In the genomic region with DNA sequence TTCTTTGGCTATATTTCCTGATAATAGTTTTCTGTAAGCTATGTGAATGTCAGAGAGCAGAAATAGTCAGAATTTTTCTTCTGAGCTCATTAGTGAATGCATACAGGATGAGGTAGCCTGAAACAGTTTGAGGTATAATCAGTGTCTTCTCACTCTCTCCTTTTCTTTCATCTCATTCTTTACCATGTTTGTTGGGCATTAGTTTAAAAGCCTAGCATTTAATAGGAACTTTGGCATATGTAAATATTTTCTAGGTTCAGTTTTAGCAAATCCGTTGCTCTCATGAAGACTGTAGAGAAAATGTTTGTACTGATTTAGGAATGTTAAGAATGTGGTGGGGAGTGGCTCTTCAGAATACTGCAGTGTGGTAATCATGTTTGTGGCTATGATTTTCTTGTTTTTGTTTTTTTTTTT, we compare ENCODE assay signal across 2 cellular contexts.
A peak's percentile ranks its signal among the peaks of the same experiment; 100 is the strongest.
TF ChIP-seq lines count a peak whose summit lies in the region.

No MANE protein-coding gene starts in this region.

TF ChIP-seq in IMR-90, 13 proteins besides CTCF, POLR2A, EP300 and RAD21 (continued from another document):
- TF ChIP-seq CHD1 (IDR thresholded peaks at IDR 0.05; ENCODE audit: low read depth, low read length), result no peak
- TF ChIP-seq, protein P1, sequence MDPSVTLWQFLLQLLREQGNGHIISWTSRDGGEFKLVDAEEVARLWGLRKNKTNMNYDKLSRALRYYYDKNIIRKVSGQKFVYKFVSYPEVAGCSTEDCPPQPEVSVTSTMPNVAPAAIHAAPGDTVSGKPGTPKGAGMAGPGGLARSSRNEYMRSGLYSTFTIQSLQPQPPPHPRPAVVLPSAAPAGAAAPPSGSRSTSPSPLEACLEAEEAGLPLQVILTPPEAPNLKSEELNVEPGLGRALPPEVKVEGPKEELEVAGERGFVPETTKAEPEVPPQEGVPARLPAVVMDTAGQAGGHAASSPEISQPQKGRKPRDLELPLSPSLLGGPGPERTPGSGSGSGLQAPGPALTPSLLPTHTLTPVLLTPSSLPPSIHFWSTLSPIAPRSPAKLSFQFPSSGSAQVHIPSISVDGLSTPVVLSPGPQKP (IDR thresholded peaks at IDR 0.05; ENCODE audit: borderline replicate concordance, low read depth, low read length), result no peak
- TF ChIP-seq MAZ (IDR thresholded peaks at IDR 0.05; ENCODE audit: borderline replicate concordance, low read depth, low read length), result no peak
- no peak for TF ChIP-seq BHLHE40 (IDR thresholded peaks at IDR 0.05; ENCODE audit: low read depth, low read length)
- no peak for TF ChIP-seq RFX5 (IDR thresholded peaks at IDR 0.05; ENCODE audit: low read depth, low read length)
- no peak for TF ChIP-seq NFE2L2 (IDR thresholded peaks at IDR 0.05; ENCODE audit: low read depth, low read length)
- TF ChIP-seq MXI1 (IDR thresholded peaks at IDR 0.05; ENCODE audit: borderline replicate concordance, low read depth, low read length), result no peak
- no peak for TF ChIP-seq CEBPB (IDR thresholded peaks at IDR 0.05; ENCODE audit: low read depth, low read length)
- TF ChIP-seq, protein P2, sequence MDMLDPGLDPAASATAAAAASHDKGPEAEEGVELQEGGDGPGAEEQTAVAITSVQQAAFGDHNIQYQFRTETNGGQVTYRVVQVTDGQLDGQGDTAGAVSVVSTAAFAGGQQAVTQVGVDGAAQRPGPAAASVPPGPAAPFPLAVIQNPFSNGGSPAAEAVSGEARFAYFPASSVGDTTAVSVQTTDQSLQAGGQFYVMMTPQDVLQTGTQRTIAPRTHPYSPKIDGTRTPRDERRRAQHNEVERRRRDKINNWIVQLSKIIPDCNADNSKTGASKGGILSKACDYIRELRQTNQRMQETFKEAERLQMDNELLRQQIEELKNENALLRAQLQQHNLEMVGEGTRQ (IDR thresholded peaks at IDR 0.05; ENCODE audit: low read depth, low read length), result no peak
- no peak for TF ChIP-seq FOS (IDR thresholded peaks at IDR 0.05; ENCODE audit: low read depth, low read length)
- no peak for TF ChIP-seq MAFK (IDR thresholded peaks at IDR 0.05; ENCODE audit: low read depth, low read length)
- TF ChIP-seq SMC3 (IDR thresholded peaks at IDR 0.05; ENCODE audit: low read depth, low read length), result no peak

TF ChIP-seq in HepG2, 621 proteins besides CTCF, POLR2A, EP300 and RAD21:
- TF ChIP-seq TEAD3 (CRISPR knock-in tag; optimal IDR thresholded peaks at IDR 0.05; ENCODE audit: borderline replicate concordance) (peak; percentile 33), SOX5 (CRISPR knock-in tag; IDR thresholded peaks at IDR 0.05; ENCODE audit: borderline replicate concordance) (peak; percentile 59; the same call in 1 of the 2 replicates), ZNF737 (CRISPR knock-in tag; IDR thresholded peaks at IDR 0.05; ENCODE audit: borderline replicate concordance) (no peak), GFI1 (CRISPR knock-in tag; IDR thresholded peaks at IDR 0.05; ENCODE audit: borderline replicate concordance) (peak; percentile 93), ZNF326 (CRISPR knock-in tag; IDR thresholded peaks at IDR 0.05; ENCODE audit: borderline replicate concordance) (no peak), SOX6 (IDR thresholded peaks at IDR 0.05) (no peak), SOX6 (CRISPR knock-in tag; IDR thresholded peaks at IDR 0.05) (peak; percentile 25; the same call in 1 of the 2 replicates), EHMT2 (IDR thresholded peaks at IDR 0.05; ENCODE audit: borderline replicate concordance, low read depth, low read length) (no peak), CCDC6 (CRISPR knock-in tag; IDR thresholded peaks at IDR 0.05) (no peak)
- TF ChIP-seq, protein P3, sequence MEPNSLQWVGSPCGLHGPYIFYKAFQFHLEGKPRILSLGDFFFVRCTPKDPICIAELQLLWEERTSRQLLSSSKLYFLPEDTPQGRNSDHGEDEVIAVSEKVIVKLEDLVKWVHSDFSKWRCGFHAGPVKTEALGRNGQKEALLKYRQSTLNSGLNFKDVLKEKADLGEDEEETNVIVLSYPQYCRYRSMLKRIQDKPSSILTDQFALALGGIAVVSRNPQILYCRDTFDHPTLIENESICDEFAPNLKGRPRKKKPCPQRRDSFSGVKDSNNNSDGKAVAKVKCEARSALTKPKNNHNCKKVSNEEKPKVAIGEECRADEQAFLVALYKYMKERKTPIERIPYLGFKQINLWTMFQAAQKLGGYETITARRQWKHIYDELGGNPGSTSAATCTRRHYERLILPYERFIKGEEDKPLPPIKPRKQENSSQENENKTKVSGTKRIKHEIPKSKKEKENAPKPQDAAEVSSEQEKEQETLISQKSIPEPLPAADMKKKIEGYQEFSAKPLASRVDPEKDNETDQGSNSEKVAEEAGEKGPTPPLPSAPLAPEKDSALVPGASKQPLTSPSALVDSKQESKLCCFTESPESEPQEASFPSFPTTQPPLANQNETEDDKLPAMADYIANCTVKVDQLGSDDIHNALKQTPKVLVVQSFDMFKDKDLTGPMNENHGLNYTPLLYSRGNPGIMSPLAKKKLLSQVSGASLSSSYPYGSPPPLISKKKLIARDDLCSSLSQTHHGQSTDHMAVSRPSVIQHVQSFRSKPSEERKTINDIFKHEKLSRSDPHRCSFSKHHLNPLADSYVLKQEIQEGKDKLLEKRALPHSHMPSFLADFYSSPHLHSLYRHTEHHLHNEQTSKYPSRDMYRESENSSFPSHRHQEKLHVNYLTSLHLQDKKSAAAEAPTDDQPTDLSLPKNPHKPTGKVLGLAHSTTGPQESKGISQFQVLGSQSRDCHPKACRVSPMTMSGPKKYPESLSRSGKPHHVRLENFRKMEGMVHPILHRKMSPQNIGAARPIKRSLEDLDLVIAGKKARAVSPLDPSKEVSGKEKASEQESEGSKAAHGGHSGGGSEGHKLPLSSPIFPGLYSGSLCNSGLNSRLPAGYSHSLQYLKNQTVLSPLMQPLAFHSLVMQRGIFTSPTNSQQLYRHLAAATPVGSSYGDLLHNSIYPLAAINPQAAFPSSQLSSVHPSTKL (CRISPR knock-in tag; IDR thresholded peaks at IDR 0.05), result peak; percentile 11; the same call in 1 of the 2 replicates
- TF ChIP-seq, protein P4, sequence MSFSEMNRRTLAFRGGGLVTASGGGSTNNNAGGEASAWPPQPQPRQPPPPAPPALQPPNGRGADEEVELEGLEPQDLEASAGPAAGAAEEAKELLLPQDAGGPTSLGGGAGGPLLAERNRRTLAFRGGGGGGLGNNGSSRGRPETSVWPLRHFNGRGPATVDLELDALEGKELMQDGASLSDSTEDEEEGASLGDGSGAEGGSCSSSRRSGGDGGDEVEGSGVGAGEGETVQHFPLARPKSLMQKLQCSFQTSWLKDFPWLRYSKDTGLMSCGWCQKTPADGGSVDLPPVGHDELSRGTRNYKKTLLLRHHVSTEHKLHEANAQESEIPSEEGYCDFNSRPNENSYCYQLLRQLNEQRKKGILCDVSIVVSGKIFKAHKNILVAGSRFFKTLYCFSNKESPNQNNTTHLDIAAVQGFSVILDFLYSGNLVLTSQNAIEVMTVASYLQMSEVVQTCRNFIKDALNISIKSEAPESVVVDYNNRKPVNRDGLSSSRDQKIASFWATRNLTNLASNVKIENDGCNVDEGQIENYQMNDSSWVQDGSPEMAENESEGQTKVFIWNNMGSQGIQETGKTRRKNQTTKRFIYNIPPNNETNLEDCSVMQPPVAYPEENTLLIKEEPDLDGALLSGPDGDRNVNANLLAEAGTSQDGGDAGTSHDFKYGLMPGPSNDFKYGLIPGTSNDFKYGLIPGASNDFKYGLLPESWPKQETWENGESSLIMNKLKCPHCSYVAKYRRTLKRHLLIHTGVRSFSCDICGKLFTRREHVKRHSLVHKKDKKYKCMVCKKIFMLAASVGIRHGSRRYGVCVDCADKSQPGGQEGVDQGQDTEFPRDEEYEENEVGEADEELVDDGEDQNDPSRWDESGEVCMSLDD (CRISPR knock-in tag; IDR thresholded peaks at IDR 0.05; ENCODE audit: borderline replicate concordance), result no peak
- TF ChIP-seq, protein P5, sequence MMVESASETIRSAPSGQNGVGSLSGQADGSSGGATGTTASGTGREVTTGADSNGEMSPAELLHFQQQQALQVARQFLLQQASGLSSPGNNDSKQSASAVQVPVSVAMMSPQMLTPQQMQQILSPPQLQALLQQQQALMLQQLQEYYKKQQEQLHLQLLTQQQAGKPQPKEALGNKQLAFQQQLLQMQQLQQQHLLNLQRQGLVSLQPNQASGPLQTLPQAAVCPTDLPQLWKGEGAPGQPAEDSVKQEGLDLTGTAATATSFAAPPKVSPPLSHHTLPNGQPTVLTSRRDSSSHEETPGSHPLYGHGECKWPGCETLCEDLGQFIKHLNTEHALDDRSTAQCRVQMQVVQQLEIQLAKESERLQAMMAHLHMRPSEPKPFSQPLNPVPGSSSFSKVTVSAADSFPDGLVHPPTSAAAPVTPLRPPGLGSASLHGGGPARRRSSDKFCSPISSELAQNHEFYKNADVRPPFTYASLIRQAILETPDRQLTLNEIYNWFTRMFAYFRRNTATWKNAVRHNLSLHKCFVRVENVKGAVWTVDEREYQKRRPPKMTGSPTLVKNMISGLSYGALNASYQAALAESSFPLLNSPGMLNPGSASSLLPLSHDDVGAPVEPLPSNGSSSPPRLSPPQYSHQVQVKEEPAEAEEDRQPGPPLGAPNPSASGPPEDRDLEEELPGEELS (CRISPR knock-in tag; IDR thresholded peaks at IDR 0.05), result peak; percentile 58
- TF ChIP-seq, protein P6, sequence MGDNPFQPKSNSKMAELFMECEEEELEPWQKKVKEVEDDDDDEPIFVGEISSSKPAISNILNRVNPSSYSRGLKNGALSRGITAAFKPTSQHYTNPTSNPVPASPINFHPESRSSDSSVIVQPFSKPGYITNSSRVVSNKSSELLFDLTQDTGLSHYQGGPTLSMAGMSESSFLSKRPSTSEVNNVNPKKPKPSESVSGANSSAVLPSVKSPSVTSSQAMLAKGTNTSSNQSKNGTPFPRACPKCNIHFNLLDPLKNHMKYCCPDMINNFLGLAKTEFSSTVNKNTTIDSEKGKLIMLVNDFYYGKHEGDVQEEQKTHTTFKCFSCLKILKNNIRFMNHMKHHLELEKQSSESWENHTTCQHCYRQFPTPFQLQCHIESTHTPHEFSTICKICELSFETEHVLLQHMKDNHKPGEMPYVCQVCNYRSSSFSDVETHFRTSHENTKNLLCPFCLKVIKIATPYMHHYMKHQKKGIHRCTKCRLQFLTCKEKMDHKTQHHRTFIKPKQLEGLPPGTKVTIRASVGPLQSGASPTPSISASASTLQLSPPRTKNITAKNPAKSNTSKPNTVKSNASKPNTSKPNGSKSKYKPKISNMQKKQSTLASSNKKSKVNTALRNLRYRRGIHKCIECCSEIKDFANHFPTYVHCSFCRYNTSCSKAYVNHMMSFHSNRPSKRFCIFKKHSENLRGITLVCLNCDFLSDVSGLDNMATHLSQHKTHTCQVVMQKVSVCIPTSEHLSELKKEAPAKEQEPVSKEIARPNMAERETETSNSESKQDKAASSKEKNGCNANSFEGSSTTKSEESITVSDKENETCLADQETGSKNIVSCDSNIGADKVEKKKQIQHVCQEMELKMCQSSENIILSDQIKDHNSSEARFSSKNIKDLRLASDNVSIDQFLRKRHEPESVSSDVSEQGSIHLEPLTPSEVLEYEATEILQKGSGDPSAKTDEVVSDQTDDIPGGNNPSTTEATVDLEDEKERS (CRISPR knock-in tag; IDR thresholded peaks at IDR 0.05), result no peak
- TF ChIP-seq, protein P7, sequence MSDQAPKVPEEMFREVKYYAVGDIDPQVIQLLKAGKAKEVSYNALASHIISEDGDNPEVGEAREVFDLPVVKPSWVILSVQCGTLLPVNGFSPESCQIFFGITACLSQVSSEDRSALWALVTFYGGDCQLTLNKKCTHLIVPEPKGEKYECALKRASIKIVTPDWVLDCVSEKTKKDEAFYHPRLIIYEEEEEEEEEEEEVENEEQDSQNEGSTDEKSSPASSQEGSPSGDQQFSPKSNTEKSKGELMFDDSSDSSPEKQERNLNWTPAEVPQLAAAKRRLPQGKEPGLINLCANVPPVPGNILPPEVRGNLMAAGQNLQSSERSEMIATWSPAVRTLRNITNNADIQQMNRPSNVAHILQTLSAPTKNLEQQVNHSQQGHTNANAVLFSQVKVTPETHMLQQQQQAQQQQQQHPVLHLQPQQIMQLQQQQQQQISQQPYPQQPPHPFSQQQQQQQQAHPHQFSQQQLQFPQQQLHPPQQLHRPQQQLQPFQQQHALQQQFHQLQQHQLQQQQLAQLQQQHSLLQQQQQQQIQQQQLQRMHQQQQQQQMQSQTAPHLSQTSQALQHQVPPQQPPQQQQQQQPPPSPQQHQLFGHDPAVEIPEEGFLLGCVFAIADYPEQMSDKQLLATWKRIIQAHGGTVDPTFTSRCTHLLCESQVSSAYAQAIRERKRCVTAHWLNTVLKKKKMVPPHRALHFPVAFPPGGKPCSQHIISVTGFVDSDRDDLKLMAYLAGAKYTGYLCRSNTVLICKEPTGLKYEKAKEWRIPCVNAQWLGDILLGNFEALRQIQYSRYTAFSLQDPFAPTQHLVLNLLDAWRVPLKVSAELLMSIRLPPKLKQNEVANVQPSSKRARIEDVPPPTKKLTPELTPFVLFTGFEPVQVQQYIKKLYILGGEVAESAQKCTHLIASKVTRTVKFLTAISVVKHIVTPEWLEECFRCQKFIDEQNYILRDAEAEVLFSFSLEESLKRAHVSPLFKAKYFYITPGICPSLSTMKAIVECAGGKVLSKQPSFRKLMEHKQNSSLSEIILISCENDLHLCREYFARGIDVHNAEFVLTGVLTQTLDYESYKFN (CRISPR knock-in tag; conservative IDR thresholded peaks at IDR 0.05), result peak; percentile 51
- TF ChIP-seq, protein P8, sequence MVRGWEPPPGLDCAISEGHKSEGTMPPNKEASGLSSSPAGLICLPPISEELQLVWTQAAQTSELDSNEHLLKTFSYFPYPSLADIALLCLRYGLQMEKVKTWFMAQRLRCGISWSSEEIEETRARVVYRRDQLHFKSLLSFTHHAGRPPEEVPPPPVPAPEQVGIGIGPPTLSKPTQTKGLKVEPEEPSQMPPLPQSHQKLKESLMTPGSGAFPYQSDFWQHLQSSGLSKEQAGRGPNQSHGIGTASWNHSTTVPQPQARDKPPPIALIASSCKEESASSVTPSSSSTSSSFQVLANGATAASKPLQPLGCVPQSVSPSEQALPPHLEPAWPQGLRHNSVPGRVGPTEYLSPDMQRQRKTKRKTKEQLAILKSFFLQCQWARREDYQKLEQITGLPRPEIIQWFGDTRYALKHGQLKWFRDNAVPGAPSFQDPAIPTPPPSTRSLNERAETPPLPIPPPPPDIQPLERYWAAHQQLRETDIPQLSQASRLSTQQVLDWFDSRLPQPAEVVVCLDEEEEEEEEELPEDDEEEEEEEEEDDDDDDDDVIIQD (CRISPR knock-in tag; IDR thresholded peaks at IDR 0.05; ENCODE audit: low read depth), result peak; percentile 79; the same call in 1 of the 2 replicates
- TF ChIP-seq, protein P9, sequence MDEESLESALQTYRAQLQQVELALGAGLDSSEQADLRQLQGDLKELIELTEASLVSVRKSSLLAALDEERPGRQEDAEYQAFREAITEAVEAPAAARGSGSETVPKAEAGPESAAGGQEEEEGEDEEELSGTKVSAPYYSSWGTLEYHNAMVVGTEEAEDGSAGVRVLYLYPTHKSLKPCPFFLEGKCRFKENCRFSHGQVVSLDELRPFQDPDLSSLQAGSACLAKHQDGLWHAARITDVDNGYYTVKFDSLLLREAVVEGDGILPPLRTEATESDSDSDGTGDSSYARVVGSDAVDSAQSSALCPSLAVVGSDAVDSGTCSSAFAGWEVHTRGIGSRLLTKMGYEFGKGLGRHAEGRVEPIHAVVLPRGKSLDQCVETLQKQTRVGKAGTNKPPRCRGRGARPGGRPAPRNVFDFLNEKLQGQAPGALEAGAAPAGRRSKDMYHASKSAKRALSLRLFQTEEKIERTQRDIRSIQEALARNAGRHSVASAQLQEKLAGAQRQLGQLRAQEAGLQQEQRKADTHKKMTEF (CRISPR knock-in tag; IDR thresholded peaks at IDR 0.05), result no peak
